In genomic region chr1:159190441-159190840, GRCh38 we compare ENCODE assay signal across 23 cellular contexts.
"Had no signal": no experiment of that assay in that cellular context is flagged by ENCODE, and none has a peak within 500 bp of the region (broad histone marks: within the 10 kb centered on the region; RNA-seq: fewer than 3 reads in every experiment).

No MANE protein-coding gene starts in this region.

- H3K27me3 ChIP-seq: testis, thyroid gland, tibial nerve, upper lobe of left lung, uterus, vagina had no signal

- H3K4me3 ChIP-seq: stomach, suprapubic skin, testis, thoracic aorta, thyroid gland, tibial artery, tibial nerve, transverse colon, upper lobe of left lung, upper lobe of right lung, uterus, vagina had no signal

- H3K27ac ChIP-seq: stomach, suprapubic skin, testis, thoracic aorta, thyroid gland, tibial artery, tibial nerve, transverse colon, upper lobe of left lung, upper lobe of right lung, uterus, vagina had no signal

- H3K9me3 ChIP-seq: stomach, suprapubic skin, testis, thoracic aorta, thyroid gland, tibial artery, tibial nerve, transverse colon, upper lobe of left lung, upper lobe of right lung, uterus, vagina had no signal

- H3K4me1 ChIP-seq: testis, thyroid gland, uterus, vagina had no signal

- H3K36me3 ChIP-seq: stomach, suprapubic skin, thoracic aorta, thyroid gland, tibial artery, transverse colon, upper lobe of left lung, upper lobe of right lung, uterus had no signal

- DNase-seq: stimulated activated CD4-positive, alpha-beta T cell treated with anti-CD3 and anti-CD28 coated beads, Interleukin-2, amount 100 ng/mL, for 48 hours; stimulated activated CD4-positive, alpha-beta T cell treated with anti-CD3 and anti-CD28 coated beads, Interleukin-4, amount 100 ng/mL, for 1 hour; stimulated activated CD4-positive, alpha-beta T cell treated with anti-CD3 and anti-CD28 coated beads, Interleukin-4, amount 100 ng/mL, for 24 hours; stimulated activated CD4-positive, alpha-beta T cell treated with anti-CD3 and anti-CD28 coated beads, Interleukin-4, amount 100 ng/mL, for 4 hours; stimulated activated CD8-positive, alpha-beta memory T cell treated with anti-CD3 and anti-CD28 coated beads, Interleukin-4, amount 100 ng/mL, for 48 hours; stimulated activated naive B cell treated with anti-CD40 and anti-IgM and Interleukin-4, amounts not matched to agents 10 μg/mL and 1 μg/mL and 100 μg/mL, for 72 hours; stimulated activated naive CD4-positive, alpha-beta T cell; stimulated activated naive CD4-positive, alpha-beta T cell treated with Interleukin-2 at 50 U/mL for 16 hours; stimulated activated naive CD8-positive, alpha-beta T cell treated with anti-CD3 and anti-CD28 coated beads, Interleukin-15, amount 100 ng/mL, for 72 hours; stimulated activated naive CD8-positive, alpha-beta T cell treated with anti-CD3 and anti-CD28 coated beads, Interleukin-15, Interleukin-2, amounts not matched to agents 100 U/mL and 50 U/mL, for 24 hours; stomach; substantia nigra; testis; thyroid gland; tibial artery; transverse colon; upper lobe of left lung; upper lobe of right lung; uterus had no signal
